8 cellular contexts compared by ENCODE assay signal in the genomic region with DNA sequence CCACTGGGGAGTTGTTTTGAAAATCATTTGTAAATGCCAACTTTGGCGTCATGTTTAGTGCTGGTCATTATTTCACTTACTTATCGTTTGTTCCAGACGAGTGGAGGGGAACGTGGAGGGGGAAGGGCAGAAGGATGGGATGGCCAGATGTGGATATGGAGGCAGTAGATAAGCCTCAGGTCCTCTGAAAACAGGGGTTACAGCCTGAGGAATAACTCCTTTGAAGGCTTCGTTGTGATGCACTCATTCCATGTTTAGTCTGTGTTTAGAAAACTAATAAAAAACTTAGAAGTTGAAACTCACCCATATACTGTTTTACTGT. TPM values are rescaled to one million over a fixed set of nuclear protein-coding genes. Genes with fewer than 3 reads are reported as not detected.
DNase-seq lines count a peak whose midpoint lies in the region; ATAC-seq and TF ChIP-seq lines count a peak whose summit lies in the region.

No MANE protein-coding gene starts in this region.

- H3K4me3 ChIP-seq in cardiac muscle cell (peak overlapping the region; percentile 74), right atrium auricular region (peak overlapping the region; percentile 80 to 93), skeletal muscle satellite cell (ENCODE audit: low read length) (peak overlapping the region; percentile 78)

- H3K4me2 ChIP-seq in skeletal muscle satellite cell (ENCODE audit: low read length), result peak overlapping the region; percentile 90

- H3K36me3 ChIP-seq in cardiac muscle cell (peaks cover 12% of the 10 kb centered on the region), right atrium auricular region (no peaks in the 10 kb centered on the region), skeletal muscle satellite cell (ENCODE audit: insufficient read depth, low read length) (peaks cover 18% of the 10 kb centered on the region)

- H3K27ac Mint-ChIP-seq in WTC11, result no peak overlapping the region

- H3K4me1 Mint-ChIP-seq in WTC11, result peaks cover 14% of the 10 kb centered on the region

- peaks cover 25% of the 10 kb centered on the region for H3K36me3 Mint-ChIP-seq in WTC11

- H3K4me3 Mint-ChIP-seq in WTC11, result peak overlapping the region; percentile 98

- peaks cover 7% of the 10 kb centered on the region for H3K4me1 ChIP-seq in cardiac muscle cell (ENCODE audit: low read depth)
- H3K4me1 ChIP-seq in right atrium auricular region, result peaks cover 0 to 6% of the 10 kb centered on the region in 2 donors
- H3K4me1 ChIP-seq in skeletal muscle satellite cell (ENCODE audit: control insufficient read depth, insufficient read depth, low read length), result peaks cover 7% of the 10 kb centered on the region

- DNase-seq in cardiac muscle cell (ENCODE audit: low read depth in 1 of 2, low spot score in 1 of 2), result peak; percentile 18 to 28
- DNase-seq in Right ventricle myocardium inferior (ENCODE audit: missing footprints), result no peak
- no peak for DNase-seq in WTC11 (ENCODE audit: low spot score)
- no peak for DNase-seq in right atrium auricular region (ENCODE audit: low spot score)
- DNase-seq in stimulated activated naive CD4-positive, alpha-beta T cell (lab: John Stamatoyannopoulos, UW), result no peak
- no peak for DNase-seq in stimulated activated naive CD4-positive, alpha-beta T cell treated with Interleukin-2 at 50 U/mL for 16 hours (lab: John Stamatoyannopoulos, UW)

- peak overlapping the region; percentile 93 for H3K27ac ChIP-seq in cardiac muscle cell
- H3K27ac ChIP-seq in right atrium auricular region, result peak overlapping the region; percentile 85 to 89

- H3K9me3 ChIP-seq in cardiac muscle cell (ENCODE audit: low read depth) (no peaks in the 10 kb centered on the region), right atrium auricular region (no peaks in the 10 kb centered on the region), skeletal muscle satellite cell (replicated peaks; ENCODE audit: low read length) (no peaks in the 10 kb centered on the region)

- ATAC-seq in Right ventricle myocardium inferior (no peak), WTC11 (no peak), GM18868 (IDR thresholded peaks at IDR 0.05; ENCODE audit: unreplicated experiment) (no peak)

- intact Hi-C loops in Right ventricle myocardium inferior (cut with DNase I), result loop anchor here (2.0 to 5.0 kb wide), 3 partner anchors 62 to 214 kb away; partner anchors contain the start of genes DCK and UTP3

- peak overlapping the region; percentile 91 for H3K9ac ChIP-seq in skeletal muscle satellite cell (ENCODE audit: low read depth, low read length)

- CTCF ChIA-PET in WTC11 (lab: Charles Lee), result no interaction called here

- POLR2A ChIA-PET in WTC11 (lab: Charles Lee), result no interaction called here

- H3K27me3 Mint-ChIP-seq in WTC11 (ENCODE audit: low read depth), result no peaks in the 10 kb centered on the region

- no peaks in the 10 kb centered on the region for H3K9me3 Mint-ChIP-seq in WTC11

- TF ChIP-seq CTCF in cardiac muscle cell (IDR thresholded peaks at IDR 0.05; ENCODE audit: low read depth, low read length) (no peak), WTC11 (IDR thresholded peaks at IDR 0.05) (no peak), right atrium auricular region (IDR thresholded peaks at IDR 0.05) (no peak)

- H3K27me3 ChIP-seq in cardiac muscle cell (no peaks in the 10 kb centered on the region), right atrium auricular region (no peaks in the 10 kb centered on the region), skeletal muscle satellite cell (ENCODE audit: control insufficient read depth, insufficient read depth, low read length) (no peaks in the 10 kb centered on the region)

TF ChIP-seq in WTC11, 78 proteins besides CTCF, POLR2A, EP300 and RAD21:
- TF ChIP-seq HMGA2 (CRISPR knock-in tag; IDR thresholded peaks at IDR 0.05), result no peak
- TF ChIP-seq ERG (CRISPR knock-in tag; IDR thresholded peaks at IDR 0.05), result no peak
- no peak for TF ChIP-seq SOX15 (CRISPR knock-in tag; IDR thresholded peaks at IDR 0.05)
- TF ChIP-seq CREB1 (CRISPR knock-in tag; IDR thresholded peaks at IDR 0.05), result no peak
- TF ChIP-seq ATF1 (CRISPR knock-in tag; IDR thresholded peaks at IDR 0.05), result no peak
- no peak for TF ChIP-seq RORB (CRISPR knock-in tag; IDR thresholded peaks at IDR 0.05)
- no peak for TF ChIP-seq ZNF423 (CRISPR knock-in tag; IDR thresholded peaks at IDR 0.05)
- no peak for TF ChIP-seq ZNF425 (CRISPR knock-in tag; conservative IDR thresholded peaks at IDR 0.05)
- no peak for TF ChIP-seq TP53 (CRISPR knock-in tag; IDR thresholded peaks at IDR 0.05)

RNA-seq across cellular contexts. Expression of gene MOB1B, which starts 1.1 kb away (rescaled TPM):
- 9.1 and 22.8 TPM in 2 replicates for total RNA-seq in cardiac muscle cell
- polyA plus RNA-seq in cardiac muscle cell, result 11.1 and 19.3 TPM in 2 replicates
- 17.6 TPM for total RNA-seq in Right ventricle myocardium inferior
- 26.1 to 28.6 TPM (median 28.0 TPM) in 3 replicates for total RNA-seq in WTC11 (2021)
- 10 to 100 TPM in 1 of 2 donors, 1 to 10 TPM in 1; 7.7 to 14.0 TPM for total RNA-seq in right atrium auricular region
- 9.2 and 10.9 TPM in 2 replicates for total RNA-seq in skeletal muscle satellite cell (2012; rRNA removed)

Comparison
In these comparisons a context has a peak if more than half of its experiments do, and no peak if none do; other contexts are left out.
1. DNase-seq: peak in cardiac muscle cell (2 of 2); none in Right ventricle myocardium inferior (single experiment), WTC11 (single experiment), right atrium auricular region (single experiment), stimulated activated naive CD4-positive, alpha-beta T cell (0 of 6) and stimulated activated naive CD4-positive, alpha-beta T cell treated with Interleukin-2 at 50 U/mL for 16 hours (single experiment).
2. Peak in every context shown above with its lines, with median percentiles within 50 percentile points of each other: H3K4me3 ChIP-seq.